Comparison of ENCODE assay signal across 17 cellular contexts in genomic region chr3:45773044-45773443, GRCh38. TPM values are rescaled to one million over a fixed set of nuclear protein-coding genes. Genes with fewer than 3 reads are reported as not detected.
DNase-seq lines count a peak whose midpoint lies in the region; ATAC-seq and TF ChIP-seq lines count a peak whose summit lies in the region.
"Had no signal": no experiment of that assay in that cellular context is flagged by ENCODE, and none has a peak within 500 bp of the region (broad histone marks: within the 10 kb centered on the region; RNA-seq: fewer than 3 reads in every experiment).

No MANE protein-coding gene starts in this region.

- CTCF ChIA-PET in activated CD8-positive, alpha-beta memory T cell treated with anti-CD3 and anti-CD28 coated beads, Interleukin-2, amount 10 ng/mL, durations not matched to agents 7 days and 5 days (lab: Charles Lee): interaction anchor here (1.9 kb wide), 1 partner anchor 11 kb away, joined by 8 read pairs; no protein-coding TSS in a partner anchor

- TF ChIP-seq CTCF in hepatocyte (IDR thresholded peaks at IDR 0.05; ENCODE audit: poor library complexity): no peak

- H3K9me3 Mint-ChIP-seq in activated CD8-positive, alpha-beta memory T cell treated with anti-CD3 and anti-CD28 coated beads, Interleukin-2, amount 10 ng/mL, durations not matched to agents 7 days and 5 days (ENCODE audit: low read depth): no peaks in the 10 kb centered on the region
- H3K9me3 Mint-ChIP-seq in activated T-cell treated with anti-CD3 and anti-CD28 coated beads, Interleukin-2, amount 50 U/mL, for 4 hours: no peaks in the 10 kb centered on the region

- H3K4me3 Mint-ChIP-seq in activated CD8-positive, alpha-beta memory T cell treated with anti-CD3 and anti-CD28 coated beads, Interleukin-2, amount 10 ng/mL, durations not matched to agents 7 days and 5 days: no peak overlapping the region
- H3K4me3 Mint-ChIP-seq in activated T-cell treated with anti-CD3 and anti-CD28 coated beads, Interleukin-2, amount 50 U/mL, for 4 hours: no peak overlapping the region
- H3K4me3 Mint-ChIP-seq: CD14-positive monocyte had no signal

- no peak overlapping the region for H3K4me3 ChIP-seq in hepatocyte
- H3K4me3 ChIP-seq: A549, PC-9 had no signal

- H3K4me1 Mint-ChIP-seq in activated CD8-positive, alpha-beta memory T cell treated with anti-CD3 and anti-CD28 coated beads, Interleukin-2, amount 10 ng/mL, durations not matched to agents 7 days and 5 days: peaks cover 17% of the 10 kb centered on the region
- peaks cover 10% of the 10 kb centered on the region for H3K4me1 Mint-ChIP-seq in activated T-cell treated with anti-CD3 and anti-CD28 coated beads, Interleukin-2, amount 50 U/mL, for 4 hours (ENCODE audit: low read depth)
- H3K4me1 Mint-ChIP-seq: CD14-positive monocyte had no signal

- H3K4me2 ChIP-seq in hepatocyte: no peak overlapping the region
- H3K4me2 ChIP-seq: A549, PC-9 had no signal

- no peak for ATAC-seq in activated CD8-positive, alpha-beta memory T cell treated with anti-CD3 and anti-CD28 coated beads, Interleukin-2, amount 10 ng/mL, durations not matched to agents 7 days and 5 days
- no peak for ATAC-seq in activated T-cell treated with anti-CD3 and anti-CD28 coated beads, Interleukin-2, amount 50 U/mL, for 4 hours
- ATAC-seq in left cardiac atrium (no peak), GM18519 (IDR thresholded peaks at IDR 0.05; ENCODE audit: low FRiP score, unreplicated experiment) (no peak)
- ATAC-seq: A549 had no signal

- H3K27ac ChIP-seq in hepatocyte: peak overlapping the region; percentile 95
- H3K27ac ChIP-seq: A549, PC-9 had no signal

- H3K27ac Mint-ChIP-seq in activated CD8-positive, alpha-beta memory T cell treated with anti-CD3 and anti-CD28 coated beads, Interleukin-2, amount 10 ng/mL, durations not matched to agents 7 days and 5 days: no peak overlapping the region

- H3K4me1 ChIP-seq in hepatocyte (ENCODE audit: insufficient read depth): peaks cover 22% of the 10 kb centered on the region
- H3K4me1 ChIP-seq: A549 had no signal

- 91% methylated on average over 5 of the region's 5 CpGs for WGBS in hepatocyte (ENCODE audit: low lambda C conversion rate, missing lambda C conversion rate)

- no peaks in the 10 kb centered on the region for H3K27me3 ChIP-seq in hepatocyte

- no peaks in the 10 kb centered on the region for H3K9me3 ChIP-seq in hepatocyte (ENCODE audit: low read depth)
- H3K9me3 ChIP-seq: A549, Caco-2 had no signal

- no peaks in the 10 kb centered on the region for H3K79me2 ChIP-seq in hepatocyte

- intact Hi-C loops in left cardiac atrium (cut with DNase I): no loop called here

- H3K36me3 Mint-ChIP-seq in activated CD8-positive, alpha-beta memory T cell treated with anti-CD3 and anti-CD28 coated beads, Interleukin-2, amount 10 ng/mL, durations not matched to agents 7 days and 5 days: no peaks in the 10 kb centered on the region
- no peaks in the 10 kb centered on the region for H3K36me3 Mint-ChIP-seq in activated T-cell treated with anti-CD3 and anti-CD28 coated beads, Interleukin-2, amount 50 U/mL, for 4 hours (ENCODE audit: insufficient read depth)
- H3K36me3 Mint-ChIP-seq: CD14-positive monocyte had no signal

- DNase-seq in activated CD8-positive, alpha-beta memory T cell treated with anti-CD3 and anti-CD28 coated beads for 24 hours: peak; percentile 40
- no peak for DNase-seq in activated CD8-positive, alpha-beta memory T cell treated with anti-CD3 and anti-CD28 coated beads, Interleukin-2, amount 10 ng/mL, durations not matched to agents 7 days and 5 days
- DNase-seq in NCI-H2029 treated with DMSO at 0.1 percent for 48 hours (lab: John Stamatoyannopoulos, UW) (peak; percentile 70), hepatocyte (ENCODE audit: low spot score) (no peak), left cardiac atrium (no peak)
- DNase-seq in stimulated activated CD8-positive, alpha-beta memory T cell treated with anti-CD3 and anti-CD28 coated beads, Interleukin-4, amount 100 ng/mL, for 48 hours: peak; percentile 1
- DNase-seq in activated T-cell treated with anti-CD3 and anti-CD28 coated beads, Interleukin-2, amount 50 U/mL, for 4 hours: no peak
- DNase-seq: DMS53, Kasumi-1, NCI-H2107, NCI-H774 had no signal

- no peak overlapping the region for H2AFZ ChIP-seq in hepatocyte
- H2AFZ ChIP-seq: PC-9 had no signal

- H3K27me3 Mint-ChIP-seq in activated CD8-positive, alpha-beta memory T cell treated with anti-CD3 and anti-CD28 coated beads, Interleukin-2, amount 10 ng/mL, durations not matched to agents 7 days and 5 days: peaks cover 50% of the 10 kb centered on the region
- peaks cover 6% of the 10 kb centered on the region for H3K27me3 Mint-ChIP-seq in activated T-cell treated with anti-CD3 and anti-CD28 coated beads, Interleukin-2, amount 50 U/mL, for 4 hours (ENCODE audit: low read depth)

- H3K36me3 ChIP-seq in hepatocyte (replicated peaks; ENCODE audit: insufficient read depth, low read depth): no peaks in the 10 kb centered on the region

- H3K9me2 ChIP-seq in hepatocyte (replicated peaks; ENCODE audit: insufficient read depth): no peaks in the 10 kb centered on the region

- H4K20me1 ChIP-seq in hepatocyte (ENCODE audit: insufficient read depth, poor library complexity, severe bottlenecking): no peaks in the 10 kb centered on the region

RNA-seq across cellular contexts. Expression of gene SLC6A20, which starts 23.3 kb away (rescaled TPM):
- under 1 TPM in 1 of 2 experiments, not detected in 1; 0.05 TPM for total RNA-seq in activated CD8-positive, alpha-beta memory T cell treated with anti-CD3 and anti-CD28 coated beads, Interleukin-2, amount 10 ng/mL, durations not matched to agents 7 days and 5 days
- total RNA-seq in hepatocyte: 9.6 and 11.5 TPM in 2 replicates
- polyA plus RNA-seq in hepatocyte: 3.7 and 5.7 TPM in 2 replicates
- total RNA-seq in activated T-cell treated with anti-CD3 and anti-CD28 coated beads, Interleukin-2, amount 50 U/mL, for 4 hours: not detected
- total RNA-seq in left cardiac atrium: under 1 TPM in 1 of 2 donors, not detected in 1; 0.18 TPM
- total RNA-seq: NCI-H460, PC-9 had no signal
- polyA plus RNA-seq: A549, CD14-positive monocyte had no signal

Comparison
In these comparisons a context has a peak if more than half of its experiments do, and no peak if none do; other contexts are left out.
1. DNase-seq: peak in activated CD8-positive, alpha-beta memory T cell treated with anti-CD3 and anti-CD28 coated beads for 24 hours (single experiment), NCI-H2029 treated with DMSO at 0.1 percent for 48 hours (single experiment) and stimulated activated CD8-positive, alpha-beta memory T cell treated with anti-CD3 and anti-CD28 coated beads, Interleukin-4, amount 100 ng/mL, for 48 hours (single experiment); none in activated CD8-positive, alpha-beta memory T cell treated with anti-CD3 and anti-CD28 coated beads, Interleukin-2, amount 10 ng/mL, durations not matched to agents 7 days and 5 days (single experiment), hepatocyte (single experiment), activated T-cell treated with anti-CD3 and anti-CD28 coated beads, Interleukin-2, amount 50 U/mL, for 4 hours (single experiment) and left cardiac atrium (single experiment).